12 cellular contexts compared by ENCODE assay signal in the genomic region with DNA sequence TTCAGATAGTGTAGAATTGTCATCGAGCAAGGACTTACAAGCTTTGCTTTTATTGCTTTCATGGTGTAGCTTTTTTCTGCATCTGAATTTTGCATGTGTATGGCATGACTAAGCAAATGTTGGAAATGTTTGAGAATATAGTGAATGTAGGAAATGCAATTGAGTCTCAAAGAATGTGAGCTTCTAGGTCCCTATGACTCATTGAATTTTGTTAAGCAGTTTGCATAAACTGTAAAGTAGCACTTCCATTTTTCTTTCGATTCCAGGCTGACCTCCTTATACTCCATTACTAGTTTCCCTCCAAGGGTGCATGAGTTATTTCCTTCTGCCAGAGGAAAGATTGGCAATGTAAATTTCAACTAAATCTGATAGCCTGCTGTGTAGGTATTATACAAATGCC.
A peak's percentile ranks its signal among the peaks of the same experiment; 100 is the strongest.
DNase-seq lines count a peak whose midpoint lies in the region; ATAC-seq and TF ChIP-seq lines count a peak whose summit lies in the region.
"Had no signal": no experiment of that assay in that cellular context is flagged by ENCODE, and none has a peak within 500 bp of the region (broad histone marks: within the 10 kb centered on the region; RNA-seq: fewer than 3 reads in every experiment).

No MANE protein-coding gene starts in this region.

- H3K79me2 ChIP-seq in smooth muscle cell (ENCODE audit: low read depth): no peaks in the 10 kb centered on the region

- H3K36me3 ChIP-seq in SJSA1: no peaks in the 10 kb centered on the region
- H3K36me3 ChIP-seq in smooth muscle cell (ENCODE audit: low read depth): no peaks in the 10 kb centered on the region
- H3K36me3 ChIP-seq: breast epithelium had no signal

- H3K4me3 ChIP-seq in SJSA1: no peak overlapping the region
- H3K4me3 ChIP-seq in fibroblast of villous mesenchyme (ENCODE audit: low read depth, low read length): no peak overlapping the region
- H3K4me3 ChIP-seq in smooth muscle cell: peak overlapping the region; percentile 3
- H3K4me3 ChIP-seq: breast epithelium, psoas muscle had no signal

- H4K20me1 ChIP-seq in smooth muscle cell (ENCODE audit: low read depth): no peaks in the 10 kb centered on the region

- H3K27ac ChIP-seq in SJSA1 (peak overlapping the region; percentile 71), smooth muscle cell (ENCODE audit: low read depth) (peak overlapping the region; percentile 58)
- H3K27ac ChIP-seq: breast epithelium, psoas muscle had no signal

- ATAC-seq in HG03439 (IDR thresholded peaks at IDR 0.05; ENCODE audit: unreplicated experiment) (no peak), GM19324 (IDR thresholded peaks at IDR 0.05; ENCODE audit: low FRiP score, unreplicated experiment) (no peak)
- ATAC-seq: psoas muscle had no signal

- TF ChIP-seq CTCF in fibroblast of villous mesenchyme (IDR thresholded peaks at IDR 0.05; ENCODE audit: insufficient read depth, low read depth, low read length): no peak
- no peak for TF ChIP-seq CTCF in smooth muscle cell (IDR thresholded peaks at IDR 0.05; ENCODE audit: borderline replicate concordance, insufficient read depth, poor library complexity, severe bottlenecking)

- H3F3A ChIP-seq in smooth muscle cell (ENCODE audit: low read depth): peaks cover 5% of the 10 kb centered on the region

- no peak overlapping the region for H3K9ac ChIP-seq in smooth muscle cell (ENCODE audit: low read depth)

- peak overlapping the region; percentile 59 for H2AFZ ChIP-seq in smooth muscle cell (ENCODE audit: low read depth)

- H3K9me3 ChIP-seq in SJSA1 (replicated peaks) (no peaks in the 10 kb centered on the region), smooth muscle cell (replicated peaks; ENCODE audit: low read depth) (no peaks in the 10 kb centered on the region)
- H3K9me3 ChIP-seq: breast epithelium, psoas muscle had no signal

- H3K4me2 ChIP-seq in smooth muscle cell: peak overlapping the region; percentile 81

- H3K27me3 ChIP-seq in SJSA1 (replicated peaks) (no peaks in the 10 kb centered on the region), smooth muscle cell (ENCODE audit: low read depth) (no peaks in the 10 kb centered on the region)
- H3K27me3 ChIP-seq: breast epithelium had no signal

- H3K4me1 ChIP-seq in SJSA1 (replicated peaks) (peaks cover 6% of the 10 kb centered on the region; the same call in 1 of the 2 replicates), smooth muscle cell (ENCODE audit: low read depth) (peaks cover 7% of the 10 kb centered on the region)
- H3K4me1 ChIP-seq: breast epithelium, psoas muscle had no signal

- peak; percentile 82 for DNase-seq in HCEC 1CT
- DNase-seq in SJSA1 (ENCODE audit: low read depth in 1 of 2, low spot score in 2 of 2): peak in 1 of 2 experiments; percentile 53
- DNase-seq in fibroblast of villous mesenchyme (ENCODE audit: low read depth): peak; percentile 59
- no peak for DNase-seq in smooth muscle cell (lab: John Stamatoyannopoulos, UW; ENCODE audit: unreplicated experiment)
- no peak for DNase-seq in HuH-7 (ENCODE audit: low spot score)
- DNase-seq: activated CD4-positive, alpha-beta memory T cell treated with anti-CD3 and anti-CD28 coated beads, Interleukin-2, amount 10 ng/mL, durations not matched to agents 7 days and 5 days; NCI-H187; psoas muscle; Right ventricle myocardium superior had no signal

- 18% methylated on average over 2 of the region's 2 CpGs for WGBS in smooth muscle cell (ENCODE audit: low lambda C conversion rate)

Comparison
In these comparisons a context has a peak if more than half of its experiments do, and no peak if none do; other contexts are left out.
1. DNase-seq: peak in HCEC 1CT (single experiment) and fibroblast of villous mesenchyme (single experiment); none in smooth muscle cell (single experiment) and HuH-7 (single experiment).